22 cellular contexts compared by ENCODE assay signal in genomic region chr12:83008703-83009102, GRCh38.
A peak's percentile ranks its signal among the peaks of the same experiment; 100 is the strongest.
DNase-seq lines count a peak whose midpoint lies in the region; ATAC-seq and TF ChIP-seq lines count a peak whose summit lies in the region.
"Had no signal": no experiment of that assay in that cellular context is flagged by ENCODE, and none has a peak within 500 bp of the region (broad histone marks: within the 10 kb centered on the region; RNA-seq: fewer than 3 reads in every experiment).

No MANE protein-coding gene starts in this region.

- no peaks in the 10 kb centered on the region for H3K27me3 ChIP-seq in osteoblast (ENCODE audit: insufficient read depth, low read length)
- H3K27me3 ChIP-seq in right cardiac atrium (ENCODE audit: control insufficient read depth, insufficient read depth) = no peaks in the 10 kb centered on the region
- H3K27me3 ChIP-seq: BE2C, BLaER1 had no signal

- in situ Hi-C loops in SK-MEL-5 (cut with HindIII; ENCODE audit: low pct_unique_long_range_greater_than_20kb, low sequenced_read_pairs) = loop anchor here (25.0 kb wide), 1 partner anchor 379 kb away; no protein-coding TSS in a partner anchor

- H3K36me3 ChIP-seq in osteoblast (ENCODE audit: insufficient read depth, low read length) = no peaks in the 10 kb centered on the region
- H3K36me3 ChIP-seq: BE2C, BLaER1 had no signal

- no peaks in the 10 kb centered on the region for H3K79me2 ChIP-seq in osteoblast (ENCODE audit: insufficient read depth, low read length)

- H3K27ac ChIP-seq in osteoblast (ENCODE audit: low read depth, low read length) (no peak overlapping the region), caudate nucleus (ENCODE audit: low read depth, low read length) (no peak overlapping the region), right cardiac atrium (ENCODE audit: low read length) (no peak overlapping the region)
- H3K27ac ChIP-seq: BLaER1 had no signal

- H3K9me3 ChIP-seq in osteoblast (ENCODE audit: low read depth, low read length) = peaks cover 2% of the 10 kb centered on the region
- H3K9me3 ChIP-seq in right cardiac atrium (ENCODE audit: control insufficient read depth, low read length) = peaks cover 2% of the 10 kb centered on the region

- DNase-seq in SK-MEL-5 (ENCODE audit: low read depth, low spot score) (peak; percentile 82), osteoblast (ENCODE audit: insufficient read length, low spot score, missing footprints) (peak; percentile 62), caudate nucleus (lab: John Stamatoyannopoulos, UW) (no peak), HCEC 1CT (no peak), right cardiac atrium (no peak)
- DNase-seq: 8988T; ACHN; BE2C; C1 segment of cervical spinal cord; CD4-positive, alpha-beta memory T cell; CD4-positive, CD25-positive, alpha-beta regulatory T cell; CD8-positive, alpha-beta memory T cell; COR-L47; DMS 273 treated with DMSO at 0.1 percent for 48 hours; DMS153; DMS53; DMS79; DND-41; EL; GDM1 had no signal

- intact Hi-C loops in right cardiac atrium (cut with DNase I) = no loop called here

- no peak overlapping the region for H3K4me2 ChIP-seq in osteoblast (ENCODE audit: insufficient read depth, low read length)
- H3K4me2 ChIP-seq: BLaER1 had no signal

- no peak overlapping the region for H3K4me3 ChIP-seq in osteoblast (ENCODE audit: insufficient read depth, low read length)
- no peak overlapping the region for H3K4me3 ChIP-seq in right cardiac atrium (ENCODE audit: low read length)
- H3K4me3 ChIP-seq: BLaER1, GM12878 had no signal

- no peak overlapping the region for H2AFZ ChIP-seq in osteoblast (ENCODE audit: low read length)

- H3K4me1 ChIP-seq in osteoblast (ENCODE audit: insufficient read depth, low read length) (no peaks in the 10 kb centered on the region), right cardiac atrium (ENCODE audit: control insufficient read depth, insufficient read depth, low read length) (no peaks in the 10 kb centered on the region)
- H3K4me1 ChIP-seq: BE2C, BLaER1 had no signal

- ATAC-seq in right cardiac atrium = no peak
- ATAC-seq: GM12878 had no signal

- 61% methylated on average over 3 of the region's 3 CpGs for WGBS in right cardiac atrium

- H4K20me1 ChIP-seq in osteoblast (ENCODE audit: insufficient read depth, low read length) = no peaks in the 10 kb centered on the region
- H4K20me1 ChIP-seq: BLaER1 had no signal

- no peak for TF ChIP-seq CTCF in osteoblast (IDR thresholded peaks at IDR 0.05; ENCODE audit: extremely low read depth, low read depth, low read length)

Comparison
In these comparisons a context has a peak if more than half of its experiments do, and no peak if none do; other contexts are left out.
1. DNase-seq: peak in SK-MEL-5 (single experiment) and osteoblast (single experiment); none in caudate nucleus (0 of 61), HCEC 1CT (single experiment) and right cardiac atrium (0 of 3).